17 cellular contexts compared by ENCODE assay signal in the genomic region with DNA sequence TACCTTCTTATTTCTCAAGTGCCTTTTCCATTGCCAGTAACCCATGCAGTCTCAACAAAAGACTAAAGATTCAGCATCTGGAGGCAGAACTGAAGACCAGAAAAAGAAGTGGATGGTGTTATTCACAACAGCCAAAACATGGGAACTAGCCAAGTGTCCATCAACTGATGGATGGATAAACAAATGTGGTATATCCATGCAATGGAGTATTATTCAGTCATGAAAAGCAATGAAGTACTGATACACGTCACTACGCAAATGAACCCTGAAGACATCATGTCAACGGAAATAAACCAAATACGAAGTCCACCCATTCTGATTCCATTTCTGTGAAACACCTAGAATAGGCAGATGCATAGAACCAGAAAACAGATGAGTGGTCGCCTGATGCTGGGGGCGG.
"Had no signal": no experiment of that assay in that cellular context is flagged by ENCODE, and none has a peak within 500 bp of the region (broad histone marks: within the 10 kb centered on the region; RNA-seq: fewer than 3 reads in every experiment).

No MANE protein-coding gene starts in this region.

- H3K4me3 Mint-ChIP-seq: activated CD8-positive, alpha-beta T cell treated with anti-CD3 and anti-CD28 coated beads for 36 hours; type B pancreatic cell; WTC11 had no signal

- H3K36me3 ChIP-seq: left lung had no signal

- H3K4me3 ChIP-seq: skin epidermis had no signal

- ATAC-seq: activated CD8-positive, alpha-beta T cell treated with anti-CD3 and anti-CD28 coated beads for 36 hours; activated naive CD4-positive, alpha-beta T cell treated with anti-CD3 and anti-CD28 coated beads, Interleukin-2, amount 50 U/mL, for 72 hours; esophagus mucosa had no signal

- DNase-seq: activated CD4-positive, alpha-beta T cell treated with anti-CD3 and anti-CD28 coated beads for 48 hours; activated CD8-positive, alpha-beta memory T cell treated with anti-CD3 and anti-CD28 coated beads, Interleukin-2, amount 50 U/mL, for 4 hours; activated CD8-positive, alpha-beta T cell treated with anti-CD3 and anti-CD28 coated beads for 36 hours; activated gamma-delta T cell; activated T-cell treated with anti-CD3 and anti-CD28 coated beads, Interleukin-2, amount 50 U/mL, for 72 hours; hippocampal formation; kidney; occipital lobe; stimulated activated CD4-positive, alpha-beta T cell treated with anti-CD3 and anti-CD28 coated beads, Interleukin-4, amount 100 ng/mL, for 24 hours; stimulated activated naive CD4-positive, alpha-beta T cell treated with Interleukin-2 at 50 U/mL for 16 hours; T-helper 2 cell had no signal

- H3K9me3 Mint-ChIP-seq: activated T-cell treated with anti-CD3 and anti-CD28 coated beads, Interleukin-2, amount 50 U/mL, for 72 hours; type B pancreatic cell had no signal

- H3K36me3 Mint-ChIP-seq: activated naive CD4-positive, alpha-beta T cell treated with anti-CD3 and anti-CD28 coated beads, Interleukin-2, amount 50 U/mL, for 72 hours had no signal

- H3K9me3 ChIP-seq: left lung had no signal

- H3K27ac Mint-ChIP-seq: activated T-cell treated with anti-CD3 and anti-CD28 coated beads, Interleukin-2, amount 50 U/mL, for 72 hours; type B pancreatic cell had no signal
